10 cellular contexts compared by ENCODE assay signal in genomic region chr20:18722381-18722780, GRCh38.
"Had no signal": no experiment of that assay in that cellular context is flagged by ENCODE, and none has a peak within 500 bp of the region (broad histone marks: within the 10 kb centered on the region; RNA-seq: fewer than 3 reads in every experiment).

No MANE protein-coding gene starts in this region.

- H3K36me3 ChIP-seq: left ventricle myocardium inferior, prostate gland, stomach, thyroid gland had no signal

- H3K27ac ChIP-seq: left ventricle myocardium inferior, stomach, thyroid gland had no signal

- H3K4me1 ChIP-seq: prostate gland, stomach had no signal

- H3K9me3 ChIP-seq: prostate gland, stomach, thyroid gland had no signal

- DNase-seq: activated B cell treated with CpG ODN at 0.5 μM for 24 hours; activated CD4-positive, alpha-beta T cell treated with anti-CD3 and anti-CD28 coated beads, Interleukin-2, amount 10 ng/mL, durations not matched to agents 7 days and 5 days; activated CD8-positive, alpha-beta memory T cell treated with anti-CD3 and anti-CD28 coated beads for 24 hours; activated naive CD4-positive, alpha-beta T cell treated with anti-CD3 and anti-CD28 coated beads for 36 hours; erythroblast; left ventricle myocardium inferior; mesenchymal stem cell; stomach; thyroid gland had no signal

- H3K27me3 ChIP-seq: stomach, thyroid gland had no signal

- H3K4me3 ChIP-seq: left ventricle myocardium inferior, prostate gland, stomach, thyroid gland had no signal
